Comparison of ENCODE assay signal across 10 cellular contexts in the genomic region with DNA sequence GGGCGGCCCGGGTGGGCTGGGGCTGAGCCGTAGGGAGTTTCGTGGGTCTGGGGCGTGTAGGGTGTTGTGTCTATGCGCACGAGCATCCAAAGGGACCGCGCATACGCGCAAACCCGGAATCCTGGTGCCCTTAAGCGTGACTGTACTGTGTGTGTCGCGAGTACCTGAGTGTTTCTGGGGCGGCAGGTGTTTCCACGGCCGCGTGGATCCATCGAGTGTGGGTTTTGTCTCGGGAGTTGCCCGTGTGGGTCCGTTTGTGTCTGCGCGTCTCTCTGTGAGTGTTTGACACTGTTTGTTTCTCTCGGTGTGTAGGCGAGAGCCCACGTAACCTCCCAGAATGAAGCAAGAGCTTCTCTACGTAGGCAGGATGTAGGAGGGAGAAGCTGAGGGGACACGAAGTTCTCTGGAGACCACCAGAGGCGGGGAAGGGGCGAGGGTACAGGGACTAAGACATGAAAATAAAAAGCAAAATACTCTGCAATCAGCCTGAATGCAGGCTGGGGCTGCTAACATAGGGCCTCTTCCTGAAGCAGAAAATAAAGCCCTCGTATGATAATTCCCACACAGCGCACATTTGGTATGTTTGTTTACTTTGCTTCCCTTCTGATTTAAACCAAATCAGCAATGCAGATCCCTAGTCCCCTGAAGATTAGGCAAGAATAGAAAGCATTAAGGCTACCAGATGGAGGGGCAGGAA. TPM values are rescaled to one million over a fixed set of nuclear protein-coding genes. Genes with fewer than 3 reads are reported as not detected.
DNase-seq lines count a peak whose midpoint lies in the region; ATAC-seq and TF ChIP-seq lines count a peak whose summit lies in the region.
"Had no signal": no experiment of that assay in that cellular context is flagged by ENCODE, and none has a peak within 500 bp of the region (broad histone marks: within the 10 kb centered on the region; RNA-seq: fewer than 3 reads in every experiment).

No MANE protein-coding gene starts in this region.

- CTCF ChIA-PET in activated naive CD4-positive, alpha-beta T cell treated with anti-CD3 and anti-CD28 coated beads for 36 hours (lab: Charles Lee), result no interaction called here

- H3K4me3 Mint-ChIP-seq in osteocyte (ENCODE audit: unreplicated experiment), result peak overlapping the region; percentile 66
- no peak overlapping the region for H3K4me3 Mint-ChIP-seq in activated naive CD4-positive, alpha-beta T cell treated with anti-CD3 and anti-CD28 coated beads for 36 hours
- H3K4me3 Mint-ChIP-seq: natural killer cell had no signal

- DNase-seq in DMS153 (lab: John Stamatoyannopoulos, UW), result peak; percentile 63
- DNase-seq in NCI-H69 (lab: John Stamatoyannopoulos, UW), result peak; percentile 59
- DNase-seq in epithelial cell of proximal tubule (ENCODE audit: low read depth), result no peak
- no peak for DNase-seq in osteocyte (ENCODE audit: extremely low spot score, unreplicated experiment)
- DNase-seq in activated naive CD4-positive, alpha-beta T cell treated with anti-CD3 and anti-CD28 coated beads for 36 hours, result no peak
- no peak for DNase-seq in NCI-H2081 treated with DMSO at 0.1 percent for 48 hours (lab: John Stamatoyannopoulos, UW)
- DNase-seq: activated CD8-positive, alpha-beta memory T cell treated with anti-CD3 and anti-CD28 coated beads for 24 hours; natural killer cell had no signal

- H3K9me3 Mint-ChIP-seq in osteocyte (ENCODE audit: unreplicated experiment), result peaks cover 8% of the 10 kb centered on the region
- peaks cover 9% of the 10 kb centered on the region for H3K9me3 Mint-ChIP-seq in activated naive CD4-positive, alpha-beta T cell treated with anti-CD3 and anti-CD28 coated beads for 36 hours

- H3K4me3 ChIP-seq in epithelial cell of proximal tubule (ENCODE audit: low read depth, low read length), result peak overlapping the region; percentile 69

- H3K27ac Mint-ChIP-seq in osteocyte (ENCODE audit: unreplicated experiment), result no peak overlapping the region
- no peak overlapping the region for H3K27ac Mint-ChIP-seq in activated naive CD4-positive, alpha-beta T cell treated with anti-CD3 and anti-CD28 coated beads for 36 hours
- H3K27ac Mint-ChIP-seq: natural killer cell had no signal

- peaks cover 37% of the 10 kb centered on the region for H3K27me3 Mint-ChIP-seq in osteocyte (ENCODE audit: unreplicated experiment)
- H3K27me3 Mint-ChIP-seq in activated naive CD4-positive, alpha-beta T cell treated with anti-CD3 and anti-CD28 coated beads for 36 hours (ENCODE audit: low read depth), result peaks cover 48% of the 10 kb centered on the region

- intact Hi-C loops in activated naive CD4-positive, alpha-beta T cell treated with anti-CD3 and anti-CD28 coated beads for 36 hours (cut with micrococcal nuclease), result loop anchor here (10.0 kb wide), 1 partner anchor 1205 kb away; no protein-coding TSS in a partner anchor

- no peaks in the 10 kb centered on the region for H3K36me3 Mint-ChIP-seq in osteocyte (ENCODE audit: unreplicated experiment)
- peaks cover 3% of the 10 kb centered on the region for H3K36me3 Mint-ChIP-seq in activated naive CD4-positive, alpha-beta T cell treated with anti-CD3 and anti-CD28 coated beads for 36 hours (ENCODE audit: low read depth)
- H3K36me3 Mint-ChIP-seq: natural killer cell had no signal

- no peak for TF ChIP-seq CTCF in epithelial cell of proximal tubule (conservative IDR thresholded peaks at IDR 0.05; ENCODE audit: low read depth, low read length)
- TF ChIP-seq CTCF in osteocyte (IDR thresholded peaks at IDR 0.05), result no peak

- no peak for ATAC-seq in HG02798 (IDR thresholded peaks at IDR 0.05; ENCODE audit: poor library complexity, unreplicated experiment)
- no peak for ATAC-seq in GM19035 (IDR thresholded peaks at IDR 0.05; ENCODE audit: unreplicated experiment)
- ATAC-seq: natural killer cell had no signal

- peaks cover 8% of the 10 kb centered on the region for H3K4me1 Mint-ChIP-seq in osteocyte (ENCODE audit: unreplicated experiment)
- peaks cover 6% of the 10 kb centered on the region for H3K4me1 Mint-ChIP-seq in activated naive CD4-positive, alpha-beta T cell treated with anti-CD3 and anti-CD28 coated beads for 36 hours (ENCODE audit: low read depth)
- H3K4me1 Mint-ChIP-seq: natural killer cell had no signal

RNA-seq across cellular contexts. Expression of gene BRINP1, which starts 0.6 kb away (rescaled TPM):
- total RNA-seq in epithelial cell of proximal tubule (1.4 and 2.5 TPM in 2 replicates), osteocyte (0.16 and 0.21 TPM in 2 replicates)
- total RNA-seq in activated naive CD4-positive, alpha-beta T cell treated with anti-CD3 and anti-CD28 coated beads for 36 hours, result not detected
- total RNA-seq: natural killer cell had no signal

Comparison
In these comparisons a context has a peak if more than half of its experiments do, and no peak if none do; other contexts are left out.
1. DNase-seq: peak in DMS153 (single experiment) and NCI-H69 (single experiment); none in epithelial cell of proximal tubule (single experiment), osteocyte (single experiment), activated naive CD4-positive, alpha-beta T cell treated with anti-CD3 and anti-CD28 coated beads for 36 hours (single experiment) and NCI-H2081 treated with DMSO at 0.1 percent for 48 hours (single experiment).